Comparison of ENCODE assay signal across 8 cellular contexts in the genomic region with DNA sequence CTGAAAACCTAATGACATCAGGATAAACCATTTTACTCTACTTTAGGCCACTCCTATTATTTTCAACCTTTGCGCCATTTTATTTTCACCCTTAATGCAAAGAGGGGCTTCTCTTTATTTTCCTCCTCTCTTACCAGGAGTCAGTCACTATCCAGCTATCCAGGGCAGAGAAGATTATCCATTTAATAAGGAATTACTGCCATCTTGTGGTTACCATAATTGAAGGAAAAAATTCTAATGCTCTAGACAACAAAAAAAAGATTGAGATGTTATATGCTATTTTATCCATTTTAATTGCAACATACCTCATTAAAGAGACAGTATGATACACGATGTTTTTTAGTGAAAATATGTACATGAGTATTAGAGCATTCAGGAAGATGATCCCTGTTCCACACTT.
DNase-seq lines count a peak whose midpoint lies in the region; TF ChIP-seq lines count a peak whose summit lies in the region.

No MANE protein-coding gene starts in this region.

- no peak overlapping the region for H3K4me3 ChIP-seq in epithelial cell of esophagus (ENCODE audit: low read length)

- TF ChIP-seq CTCF in epithelial cell of esophagus (IDR thresholded peaks at IDR 0.05; ENCODE audit: insufficient read depth, low read depth, low read length, missing control alignments), result peak; percentile 37

- DNase-seq in SHP77 treated with DMSO at 0.1 percent for 48 hours (lab: John Stamatoyannopoulos, UW), result peak; percentile 43
- DNase-seq in SHP77 (lab: John Stamatoyannopoulos, UW), result no peak
- DNase-seq in NCI-H82 (lab: John Stamatoyannopoulos, UW), result peak; percentile 76
- peak; percentile 50 for DNase-seq in epithelial cell of esophagus (ENCODE audit: low read depth)
- DNase-seq in stromal cell of bone marrow (ENCODE audit: low read depth), result peak; percentile 25
- no peak for DNase-seq in activated CD4-positive, alpha-beta T cell treated with anti-CD3 and anti-CD28 coated beads for 48 hours
- DNase-seq in GDM1 (lab: John Stamatoyannopoulos, UW), result no peak
- DNase-seq in mesenteric fat pad (ENCODE audit: low spot score), result no peak

Comparison
In these comparisons a context has a peak if more than half of its experiments do, and no peak if none do; other contexts are left out.
1. DNase-seq: peak in SHP77 treated with DMSO at 0.1 percent for 48 hours (single experiment), NCI-H82 (single experiment), epithelial cell of esophagus (single experiment) and stromal cell of bone marrow (single experiment); none in SHP77 (0 of 2), activated CD4-positive, alpha-beta T cell treated with anti-CD3 and anti-CD28 coated beads for 48 hours (single experiment), GDM1 (single experiment) and mesenteric fat pad (single experiment).